ENCODE assay signal across 2 cellular contexts in the genomic region with DNA sequence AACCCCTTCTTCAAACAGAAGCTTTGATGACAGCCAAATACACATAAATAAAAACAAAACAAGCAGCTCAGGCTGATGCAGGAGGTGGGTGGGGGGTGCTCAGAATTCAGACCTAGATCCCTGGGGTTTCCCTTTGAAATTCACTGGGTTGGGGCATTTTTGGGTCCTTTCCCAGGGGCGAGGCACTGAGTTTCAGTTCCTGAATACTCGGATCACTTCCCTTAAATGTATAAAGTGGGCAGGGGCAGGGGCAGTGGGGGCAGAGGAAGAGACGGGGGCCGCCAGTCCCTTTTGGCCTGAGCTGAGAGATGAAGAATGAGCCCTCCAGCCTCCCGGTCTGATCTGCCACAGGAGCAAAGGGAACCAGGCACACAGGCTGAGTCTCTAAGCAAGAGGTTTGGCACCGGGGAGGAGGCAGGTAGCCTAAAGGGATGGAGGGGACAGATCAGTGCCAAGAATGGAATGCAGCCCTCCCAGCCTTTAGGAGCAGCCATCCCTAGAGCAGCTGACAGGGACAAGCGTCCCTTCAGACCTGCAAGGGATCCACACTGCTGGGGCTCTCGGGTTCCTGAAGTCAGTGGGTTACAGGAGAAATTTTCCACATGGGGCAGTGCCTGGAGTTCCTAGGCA.
TF ChIP-seq lines count a peak whose summit lies in the region.

No MANE protein-coding gene starts in this region.

TF ChIP-seq in GM23338, 12 proteins besides CTCF, POLR2A, EP300 and RAD21 (continues in another document):
- TF ChIP-seq, protein P1, sequence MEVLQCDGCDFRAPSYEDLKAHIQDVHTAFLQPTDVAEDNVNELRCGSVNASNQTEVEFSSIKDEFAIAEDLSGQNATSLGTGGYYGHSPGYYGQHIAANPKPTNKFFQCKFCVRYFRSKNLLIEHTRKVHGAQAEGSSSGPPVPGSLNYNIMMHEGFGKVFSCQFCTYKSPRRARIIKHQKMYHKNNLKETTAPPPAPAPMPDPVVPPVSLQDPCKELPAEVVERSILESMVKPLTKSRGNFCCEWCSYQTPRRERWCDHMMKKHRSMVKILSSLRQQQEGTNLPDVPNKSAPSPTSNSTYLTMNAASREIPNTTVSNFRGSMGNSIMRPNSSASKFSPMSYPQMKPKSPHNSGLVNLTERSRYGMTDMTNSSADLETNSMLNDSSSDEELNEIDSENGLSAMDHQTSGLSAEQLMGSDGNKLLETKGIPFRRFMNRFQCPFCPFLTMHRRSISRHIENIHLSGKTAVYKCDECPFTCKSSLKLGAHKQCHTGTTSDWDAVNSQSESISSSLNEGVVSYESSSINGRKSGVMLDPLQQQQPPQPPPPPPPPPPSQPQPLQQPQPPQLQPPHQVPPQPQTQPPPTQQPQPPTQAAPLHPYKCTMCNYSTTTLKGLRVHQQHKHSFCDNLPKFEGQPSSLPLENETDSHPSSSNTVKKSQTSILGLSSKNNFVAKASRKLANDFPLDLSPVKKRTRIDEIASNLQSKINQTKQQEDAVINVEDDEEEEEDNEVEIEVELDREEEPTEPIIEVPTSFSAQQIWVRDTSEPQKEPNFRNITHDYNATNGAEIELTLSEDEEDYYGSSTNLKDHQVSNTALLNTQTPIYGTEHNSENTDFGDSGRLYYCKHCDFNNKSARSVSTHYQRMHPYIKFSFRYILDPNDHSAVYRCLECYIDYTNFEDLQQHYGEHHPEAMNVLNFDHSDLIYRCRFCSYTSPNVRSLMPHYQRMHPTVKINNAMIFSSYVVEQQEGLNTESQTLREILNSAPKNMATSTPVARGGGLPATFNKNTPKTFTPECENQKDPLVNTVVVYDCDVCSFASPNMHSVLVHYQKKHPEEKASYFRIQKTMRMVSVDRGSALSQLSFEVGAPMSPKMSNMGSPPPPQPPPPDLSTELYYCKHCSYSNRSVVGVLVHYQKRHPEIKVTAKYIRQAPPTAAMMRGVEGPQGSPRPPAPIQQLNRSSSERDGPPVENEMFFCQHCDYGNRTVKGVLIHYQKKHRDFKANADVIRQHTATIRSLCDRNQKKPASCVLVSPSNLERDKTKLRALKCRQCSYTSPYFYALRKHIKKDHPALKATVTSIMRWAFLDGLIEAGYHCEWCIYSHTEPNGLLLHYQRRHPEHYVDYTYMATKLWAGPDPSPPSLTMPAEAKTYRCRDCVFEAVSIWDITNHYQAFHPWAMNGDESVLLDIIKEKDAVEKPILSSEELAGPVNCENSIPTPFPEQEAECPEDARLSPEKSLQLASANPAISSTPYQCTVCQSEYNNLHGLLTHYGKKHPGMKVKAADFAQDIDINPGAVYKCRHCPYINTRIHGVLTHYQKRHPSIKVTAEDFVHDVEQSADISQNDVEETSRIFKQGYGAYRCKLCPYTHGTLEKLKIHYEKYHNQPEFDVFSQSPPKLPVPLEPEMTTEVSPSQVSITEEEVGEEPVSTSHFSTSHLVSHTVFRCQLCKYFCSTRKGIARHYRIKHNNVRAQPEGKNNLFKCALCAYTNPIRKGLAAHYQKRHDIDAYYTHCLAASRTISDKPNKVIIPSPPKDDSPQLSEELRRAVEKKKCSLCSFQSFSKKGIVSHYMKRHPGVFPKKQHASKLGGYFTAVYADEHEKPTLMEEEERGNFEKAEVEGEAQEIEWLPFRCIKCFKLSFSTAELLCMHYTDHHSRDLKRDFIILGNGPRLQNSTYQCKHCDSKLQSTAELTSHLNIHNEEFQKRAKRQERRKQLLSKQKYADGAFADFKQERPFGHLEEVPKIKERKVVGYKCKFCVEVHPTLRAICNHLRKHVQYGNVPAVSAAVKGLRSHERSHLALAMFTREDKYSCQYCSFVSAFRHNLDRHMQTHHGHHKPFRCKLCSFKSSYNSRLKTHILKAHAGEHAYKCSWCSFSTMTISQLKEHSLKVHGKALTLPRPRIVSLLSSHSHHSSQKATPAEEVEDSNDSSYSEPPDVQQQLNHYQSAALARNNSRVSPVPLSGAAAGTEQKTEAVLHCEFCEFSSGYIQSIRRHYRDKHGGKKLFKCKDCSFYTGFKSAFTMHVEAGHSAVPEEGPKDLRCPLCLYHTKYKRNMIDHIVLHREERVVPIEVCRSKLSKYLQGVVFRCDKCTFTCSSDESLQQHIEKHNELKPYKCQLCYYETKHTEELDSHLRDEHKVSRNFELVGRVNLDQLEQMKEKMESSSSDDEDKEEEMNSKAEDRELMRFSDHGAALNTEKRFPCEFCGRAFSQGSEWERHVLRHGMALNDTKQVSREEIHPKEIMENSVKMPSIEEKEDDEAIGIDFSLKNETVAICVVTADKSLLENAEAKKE (CRISPR knock-in tag; IDR thresholded peaks at IDR 0.05): no peak
- TF ChIP-seq POLR2AphosphoS5 (IDR thresholded peaks at IDR 0.05; ENCODE audit: low read depth) (no peak), CREB1 (CRISPR knock-in tag; IDR thresholded peaks at IDR 0.05; ENCODE audit: low read depth) (no peak), EZH2 (IDR thresholded peaks at IDR 0.05; ENCODE audit: low read depth, unreplicated experiment) (no peak), JUNB (IDR thresholded peaks at IDR 0.05; ENCODE audit: unreplicated experiment) (no peak), ZNF114 (CRISPR knock-in tag; IDR thresholded peaks at IDR 0.05) (no peak), ZNF331 (CRISPR knock-in tag; IDR thresholded peaks at IDR 0.05; ENCODE audit: low read depth) (no peak), EZH2phosphoT487 (IDR thresholded peaks at IDR 0.05; ENCODE audit: unreplicated experiment) (no peak), STAT1 (IDR thresholded peaks at IDR 0.05; ENCODE audit: unreplicated experiment) (no peak), NANOG (IDR thresholded peaks at IDR 0.05; ENCODE audit: borderline replicate concordance) (no peak)
- TF ChIP-seq, protein P2, sequence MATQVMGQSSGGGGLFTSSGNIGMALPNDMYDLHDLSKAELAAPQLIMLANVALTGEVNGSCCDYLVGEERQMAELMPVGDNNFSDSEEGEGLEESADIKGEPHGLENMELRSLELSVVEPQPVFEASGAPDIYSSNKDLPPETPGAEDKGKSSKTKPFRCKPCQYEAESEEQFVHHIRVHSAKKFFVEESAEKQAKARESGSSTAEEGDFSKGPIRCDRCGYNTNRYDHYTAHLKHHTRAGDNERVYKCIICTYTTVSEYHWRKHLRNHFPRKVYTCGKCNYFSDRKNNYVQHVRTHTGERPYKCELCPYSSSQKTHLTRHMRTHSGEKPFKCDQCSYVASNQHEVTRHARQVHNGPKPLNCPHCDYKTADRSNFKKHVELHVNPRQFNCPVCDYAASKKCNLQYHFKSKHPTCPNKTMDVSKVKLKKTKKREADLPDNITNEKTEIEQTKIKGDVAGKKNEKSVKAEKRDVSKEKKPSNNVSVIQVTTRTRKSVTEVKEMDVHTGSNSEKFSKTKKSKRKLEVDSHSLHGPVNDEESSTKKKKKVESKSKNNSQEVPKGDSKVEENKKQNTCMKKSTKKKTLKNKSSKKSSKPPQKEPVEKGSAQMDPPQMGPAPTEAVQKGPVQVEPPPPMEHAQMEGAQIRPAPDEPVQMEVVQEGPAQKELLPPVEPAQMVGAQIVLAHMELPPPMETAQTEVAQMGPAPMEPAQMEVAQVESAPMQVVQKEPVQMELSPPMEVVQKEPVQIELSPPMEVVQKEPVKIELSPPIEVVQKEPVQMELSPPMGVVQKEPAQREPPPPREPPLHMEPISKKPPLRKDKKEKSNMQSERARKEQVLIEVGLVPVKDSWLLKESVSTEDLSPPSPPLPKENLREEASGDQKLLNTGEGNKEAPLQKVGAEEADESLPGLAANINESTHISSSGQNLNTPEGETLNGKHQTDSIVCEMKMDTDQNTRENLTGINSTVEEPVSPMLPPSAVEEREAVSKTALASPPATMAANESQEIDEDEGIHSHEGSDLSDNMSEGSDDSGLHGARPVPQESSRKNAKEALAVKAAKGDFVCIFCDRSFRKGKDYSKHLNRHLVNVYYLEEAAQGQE (IDR thresholded peaks at IDR 0.05; ENCODE audit: unreplicated experiment): no peak

TF ChIP-seq in HepG2, 621 proteins besides CTCF, POLR2A, EP300 and RAD21:
- TF ChIP-seq MYC (CRISPR knock-in tag; IDR thresholded peaks at IDR 0.05; ENCODE audit: borderline replicate concordance) (no peak), ZBTB38 (CRISPR knock-in tag; IDR thresholded peaks at IDR 0.05) (no peak), ZBTB1 (CRISPR knock-in tag; IDR thresholded peaks at IDR 0.05; ENCODE audit: borderline replicate concordance) (no peak)
